8 cellular contexts compared by ENCODE assay signal in the genomic region with DNA sequence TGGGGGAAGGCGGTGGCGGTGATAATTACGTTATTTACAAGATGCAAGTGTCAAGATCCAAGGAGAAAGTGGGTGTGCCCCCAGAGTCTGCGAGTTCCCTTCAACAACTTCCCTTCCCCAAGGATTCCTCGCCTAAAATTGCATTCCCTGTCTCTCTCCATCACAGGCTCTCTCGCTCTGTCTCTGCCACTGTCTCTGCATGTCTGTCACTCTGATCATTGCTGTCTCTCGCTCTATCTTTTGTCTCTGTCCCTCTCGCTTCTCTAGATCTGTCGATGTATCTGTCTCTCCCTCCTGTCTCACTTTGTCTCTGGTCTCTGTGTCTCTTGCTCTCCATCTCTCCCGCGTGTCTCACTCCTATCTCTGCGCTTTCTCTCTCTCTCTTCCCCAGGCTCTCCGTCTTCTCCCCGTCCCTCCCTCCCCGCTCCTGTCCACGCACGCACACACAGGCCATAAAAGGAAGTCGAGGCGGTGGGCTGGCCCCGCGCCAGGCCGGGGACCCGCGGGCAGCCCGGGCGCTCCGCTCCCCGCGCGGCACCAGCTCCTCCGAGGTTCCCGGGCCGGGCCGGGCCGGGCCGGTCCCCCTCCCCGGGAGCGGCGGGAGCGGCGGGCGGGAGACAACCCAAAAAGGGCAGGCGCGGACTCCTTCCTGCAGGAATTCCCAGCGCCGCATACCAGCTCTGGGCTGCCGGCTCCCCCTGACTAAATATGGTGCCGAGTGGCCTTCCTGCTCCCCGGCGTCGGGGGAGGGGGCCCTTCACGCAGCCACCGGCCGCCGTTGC. TPM values are rescaled to one million over a fixed set of nuclear protein-coding genes. Genes with fewer than 3 reads are reported as not detected.
DNase-seq lines count a peak whose midpoint lies in the region; ATAC-seq and TF ChIP-seq lines count a peak whose summit lies in the region.

No MANE protein-coding gene starts in this region.

- H3K4me3 ChIP-seq in liver (ENCODE audit: low read depth in 1 of 3, low read length in 3 of 3) (peak overlapping the region in 2 of 3 donors; percentile 5 to 38), upper lobe of left lung (peak overlapping the region in 3 of 4 donors; percentile 46 to 50 (median 49))

- no peak overlapping the region for H3K9ac ChIP-seq in liver (ENCODE audit: low read depth in 1 of 2, low read length in 2 of 2)

- peak overlapping the region; percentile 35 for H3K4me3 Mint-ChIP-seq in activated naive CD4-positive, alpha-beta T cell treated with anti-CD3 and anti-CD28 coated beads for 36 hours
- H3K4me3 Mint-ChIP-seq in chondrocyte (ENCODE audit: unreplicated experiment) = peak overlapping the region; percentile 89

- no peaks in the 10 kb centered on the region for H3K9me3 Mint-ChIP-seq in activated naive CD4-positive, alpha-beta T cell treated with anti-CD3 and anti-CD28 coated beads for 36 hours
- H3K9me3 Mint-ChIP-seq in chondrocyte (ENCODE audit: low read depth) = no peaks in the 10 kb centered on the region

- no peak for DNase-seq in activated naive CD4-positive, alpha-beta T cell treated with anti-CD3 and anti-CD28 coated beads for 36 hours
- DNase-seq in activated naive CD4-positive, alpha-beta T cell (lab: John Stamatoyannopoulos, UW) = no peak
- no peak for DNase-seq in chondrocyte (ENCODE audit: low spot score)
- DNase-seq in upper lobe of left lung = peak in 1 of 2 donors; percentile 90
- no peak for DNase-seq in activated CD4-positive, alpha-beta T cell treated with anti-CD3 and anti-CD28 coated beads for 1 hour
- DNase-seq in activated CD8-positive, alpha-beta memory T cell treated with anti-CD3 and anti-CD28 coated beads for 24 hours = no peak

- CTCF ChIA-PET in activated naive CD4-positive, alpha-beta T cell treated with anti-CD3 and anti-CD28 coated beads for 36 hours (lab: Charles Lee) = interaction anchor here (1.4 kb wide), 1 partner anchor 10 kb away, joined by 3 read pairs; no protein-coding TSS in a partner anchor

- H3K27me3 Mint-ChIP-seq in activated naive CD4-positive, alpha-beta T cell treated with anti-CD3 and anti-CD28 coated beads for 36 hours (ENCODE audit: low read depth) = peaks cover 32% of the 10 kb centered on the region
- peaks cover 3% of the 10 kb centered on the region for H3K27me3 Mint-ChIP-seq in chondrocyte (ENCODE audit: low read depth)

- intact Hi-C loops in activated naive CD4-positive, alpha-beta T cell treated with anti-CD3 and anti-CD28 coated beads for 36 hours (cut with micrococcal nuclease) = no loop called here

- H3K27me3 ChIP-seq in liver (ENCODE audit: control insufficient read depth in 4 of 4, insufficient read depth in 4 of 4, low read length in 3 of 4) = peaks cover 0 to 12% (median 4%) of the 10 kb centered on the region in 4 donors
- H3K27me3 ChIP-seq in upper lobe of left lung = peaks cover 0 to 19% (median 9%) of the 10 kb centered on the region in 4 donors

- H3K36me3 ChIP-seq in liver (ENCODE audit: control insufficient read depth in 4 of 4, insufficient read depth in 3 of 4, low read depth in 1 of 4, low read length in 3 of 4) (no peaks in the 10 kb centered on the region), upper lobe of left lung (no peaks in the 10 kb centered on the region)

- TF ChIP-seq CTCF in chondrocyte (IDR thresholded peaks at IDR 0.05) (no peak), liver (IDR thresholded peaks at IDR 0.05; ENCODE audit: low read depth, low read length, missing input control) (no peak), upper lobe of left lung (IDR thresholded peaks at IDR 0.05) (no peak)

- peak in 1 of 2 donors; percentile 63 for ATAC-seq in upper lobe of left lung (ENCODE audit: low FRiP score in 2 of 2)
- no peak for ATAC-seq in GM21529 (IDR thresholded peaks at IDR 0.05; ENCODE audit: unreplicated experiment)

- peaks cover 0 to 6% (median 2%) of the 10 kb centered on the region in 4 donors for H3K4me1 ChIP-seq in liver (ENCODE audit: control insufficient read depth in 4 of 4, insufficient read depth in 4 of 4, low read length in 3 of 4)
- H3K4me1 ChIP-seq in upper lobe of left lung = peaks cover 17 to 28% (median 19%) of the 10 kb centered on the region in 4 donors

- peaks cover 6% of the 10 kb centered on the region for H3K4me1 Mint-ChIP-seq in activated naive CD4-positive, alpha-beta T cell treated with anti-CD3 and anti-CD28 coated beads for 36 hours (ENCODE audit: low read depth)
- H3K4me1 Mint-ChIP-seq in chondrocyte (ENCODE audit: low read depth) = peaks cover 16% of the 10 kb centered on the region

- 2% methylated on average over 55 of the region's 55 CpGs for WGBS in liver
- WGBS in upper lobe of left lung, 2 donors = 1 to 2% methylated on average over 19 to 37 of the region's 55 CpGs

- peak overlapping the region; percentile 19 for H3K27ac Mint-ChIP-seq in activated naive CD4-positive, alpha-beta T cell treated with anti-CD3 and anti-CD28 coated beads for 36 hours
- H3K27ac Mint-ChIP-seq in chondrocyte (ENCODE audit: unreplicated experiment) = peak overlapping the region; percentile 81

- no peak for TF ChIP-seq POLR2A in upper lobe of left lung (IDR thresholded peaks at IDR 0.05)

- H3K36me3 Mint-ChIP-seq in activated naive CD4-positive, alpha-beta T cell treated with anti-CD3 and anti-CD28 coated beads for 36 hours (ENCODE audit: low read depth) = no peaks in the 10 kb centered on the region
- no peaks in the 10 kb centered on the region for H3K36me3 Mint-ChIP-seq in chondrocyte (ENCODE audit: low read depth)

- H3K27ac ChIP-seq in liver (ENCODE audit: low read depth in 1 of 2, low read length in 2 of 2) (no peak overlapping the region), upper lobe of left lung (peak overlapping the region in 3 of 4 donors; percentile 52 to 67 (median 62))

- H3K9me3 ChIP-seq in liver (ENCODE audit: control insufficient read depth in 4 of 4, low read length in 3 of 4) (no peaks in the 10 kb centered on the region), upper lobe of left lung (no peaks in the 10 kb centered on the region)

- TF ChIP-seq EP300 in upper lobe of left lung (IDR thresholded peaks at IDR 0.05) = no peak

- no peak for TF ChIP-seq RAD21 in liver (IDR thresholded peaks at IDR 0.05)

TF ChIP-seq in liver, 16 proteins besides CTCF, POLR2A, EP300 and RAD21:
- TF ChIP-seq, protein P1, sequence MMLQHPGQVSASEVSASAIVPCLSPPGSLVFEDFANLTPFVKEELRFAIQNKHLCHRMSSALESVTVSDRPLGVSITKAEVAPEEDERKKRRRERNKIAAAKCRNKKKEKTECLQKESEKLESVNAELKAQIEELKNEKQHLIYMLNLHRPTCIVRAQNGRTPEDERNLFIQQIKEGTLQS (IDR thresholded peaks at IDR 0.05) = no peak
- TF ChIP-seq HNF4G (IDR thresholded peaks at IDR 0.05) (no peak), FOXA2 (IDR thresholded peaks at IDR 0.05) (no peak), RXRA (IDR thresholded peaks at IDR 0.05) (no peak), GABPA (IDR thresholded peaks at IDR 0.05 in 1 of 2, conservative IDR thresholded peaks at IDR 0.05 in 1 of 2) (no peak), TAF1 (conservative IDR thresholded peaks at IDR 0.05) (no peak), EGR1 (IDR thresholded peaks at IDR 0.05; ENCODE audit: low read depth in 2 of 2) (no peak), HNF4A (conservative IDR thresholded peaks at IDR 0.05) (no peak)
- TF ChIP-seq, protein P2, sequence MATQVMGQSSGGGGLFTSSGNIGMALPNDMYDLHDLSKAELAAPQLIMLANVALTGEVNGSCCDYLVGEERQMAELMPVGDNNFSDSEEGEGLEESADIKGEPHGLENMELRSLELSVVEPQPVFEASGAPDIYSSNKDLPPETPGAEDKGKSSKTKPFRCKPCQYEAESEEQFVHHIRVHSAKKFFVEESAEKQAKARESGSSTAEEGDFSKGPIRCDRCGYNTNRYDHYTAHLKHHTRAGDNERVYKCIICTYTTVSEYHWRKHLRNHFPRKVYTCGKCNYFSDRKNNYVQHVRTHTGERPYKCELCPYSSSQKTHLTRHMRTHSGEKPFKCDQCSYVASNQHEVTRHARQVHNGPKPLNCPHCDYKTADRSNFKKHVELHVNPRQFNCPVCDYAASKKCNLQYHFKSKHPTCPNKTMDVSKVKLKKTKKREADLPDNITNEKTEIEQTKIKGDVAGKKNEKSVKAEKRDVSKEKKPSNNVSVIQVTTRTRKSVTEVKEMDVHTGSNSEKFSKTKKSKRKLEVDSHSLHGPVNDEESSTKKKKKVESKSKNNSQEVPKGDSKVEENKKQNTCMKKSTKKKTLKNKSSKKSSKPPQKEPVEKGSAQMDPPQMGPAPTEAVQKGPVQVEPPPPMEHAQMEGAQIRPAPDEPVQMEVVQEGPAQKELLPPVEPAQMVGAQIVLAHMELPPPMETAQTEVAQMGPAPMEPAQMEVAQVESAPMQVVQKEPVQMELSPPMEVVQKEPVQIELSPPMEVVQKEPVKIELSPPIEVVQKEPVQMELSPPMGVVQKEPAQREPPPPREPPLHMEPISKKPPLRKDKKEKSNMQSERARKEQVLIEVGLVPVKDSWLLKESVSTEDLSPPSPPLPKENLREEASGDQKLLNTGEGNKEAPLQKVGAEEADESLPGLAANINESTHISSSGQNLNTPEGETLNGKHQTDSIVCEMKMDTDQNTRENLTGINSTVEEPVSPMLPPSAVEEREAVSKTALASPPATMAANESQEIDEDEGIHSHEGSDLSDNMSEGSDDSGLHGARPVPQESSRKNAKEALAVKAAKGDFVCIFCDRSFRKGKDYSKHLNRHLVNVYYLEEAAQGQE (IDR thresholded peaks at IDR 0.05) = no peak
- TF ChIP-seq, protein P3, sequence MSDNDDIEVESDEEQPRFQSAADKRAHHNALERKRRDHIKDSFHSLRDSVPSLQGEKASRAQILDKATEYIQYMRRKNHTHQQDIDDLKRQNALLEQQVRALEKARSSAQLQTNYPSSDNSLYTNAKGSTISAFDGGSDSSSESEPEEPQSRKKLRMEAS (IDR thresholded peaks at IDR 0.05) = no peak

RNA-seq across cellular contexts. Expression of a gene that starts 1.1 kb away (rescaled TPM):
- total RNA-seq in activated naive CD4-positive, alpha-beta T cell treated with anti-CD3 and anti-CD28 coated beads for 36 hours = not detected
- total RNA-seq in chondrocyte (4.8 to 58.3 TPM (median 57.8 TPM) in 3 replicates), liver (10 to 100 TPM in 1 of 2 donors, under 1 TPM in 1; 0.51 to 33.7 TPM), upper lobe of left lung (100 to 1,000 TPM in 2 of 6 donors, 10 to 100 TPM in 4; 33.6 to 224 (median 87.4) TPM)
- polyA plus RNA-seq in liver = 1 to 10 TPM; 1.1 to 6.9 TPM

RNA-seq across cellular contexts. Expression of a gene that starts 30.4 kb away (rescaled TPM):
- total RNA-seq in activated naive CD4-positive, alpha-beta T cell treated with anti-CD3 and anti-CD28 coated beads for 36 hours = 10 to 100 TPM; 49.0 to 57.0 TPM
- total RNA-seq in chondrocyte (16.4 to 25.5 TPM (median 19.7 TPM) in 3 replicates), liver (10 to 100 TPM; 13.2 to 19.2 TPM), upper lobe of left lung (10 to 100 TPM in 5 of 6 donors, 1 to 10 TPM in 1; 7.7 to 45.2 (median 28.5) TPM)
- 10 to 100 TPM; 10.7 to 13.4 TPM for polyA plus RNA-seq in liver

Comparison
In these comparisons a context has a peak if more than half of its experiments do, and no peak if none do; other contexts are left out.
1. H3K27ac ChIP-seq: peak in upper lobe of left lung (3 of 4); none in liver (0 of 2).